8 cellular contexts compared by ENCODE assay signal in the genomic region with DNA sequence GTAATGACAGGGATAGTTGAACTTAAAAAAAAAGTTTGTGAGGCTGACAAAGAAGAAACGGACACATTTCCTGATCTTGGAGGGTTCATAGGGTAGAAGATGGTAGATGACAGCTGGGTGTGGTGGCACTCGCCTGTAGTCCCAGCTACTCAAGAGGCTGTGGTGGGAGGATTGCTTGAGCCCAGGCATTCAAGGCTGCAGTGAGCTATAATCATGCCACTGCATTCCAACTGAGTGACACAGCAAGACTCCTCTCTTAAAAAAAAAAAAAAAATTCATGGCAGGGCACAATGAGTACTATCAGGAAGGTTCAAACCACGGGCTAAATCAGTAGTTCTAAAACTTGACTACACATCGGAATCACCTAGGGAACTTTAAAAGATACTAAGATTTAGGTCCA. TPM values are rescaled to one million over a fixed set of nuclear protein-coding genes. Genes with fewer than 3 reads are reported as not detected.
DNase-seq lines count a peak whose midpoint lies in the region; ATAC-seq and TF ChIP-seq lines count a peak whose summit lies in the region.

No MANE protein-coding gene starts in this region.

- H3K9me3 ChIP-seq in ES-I3 (ENCODE audit: control insufficient read depth, insufficient read depth, low read length), result no peaks in the 10 kb centered on the region
- no peaks in the 10 kb centered on the region for H3K9me3 ChIP-seq in Panc1 (ENCODE audit: control insufficient read depth, insufficient read depth, low read depth, low read length)
- no peaks in the 10 kb centered on the region for H3K9me3 ChIP-seq in effector memory CD4-positive, alpha-beta T cell (ENCODE audit: control insufficient read depth, low read length)

- H3K27me3 ChIP-seq in Panc1 (ENCODE audit: control insufficient read depth, insufficient read depth, low read length), result no peaks in the 10 kb centered on the region
- H3K27me3 ChIP-seq in effector memory CD4-positive, alpha-beta T cell (replicated peaks; ENCODE audit: control insufficient read depth, insufficient read depth, low read length, poor library complexity, severe bottlenecking), result no peaks in the 10 kb centered on the region

- H3K4me1 Mint-ChIP-seq in naive B cell, result peaks cover 62 to 77% (median 64%) of the 10 kb centered on the region in 3 donors

- H3K27ac ChIP-seq in Panc1 (ENCODE audit: low read length), result peak overlapping the region; percentile 96
- H3K27ac ChIP-seq in effector memory CD4-positive, alpha-beta T cell (ENCODE audit: insufficient read depth, low read length, poor library complexity, severe bottlenecking), result peak overlapping the region; percentile 82

- POLR2A ChIA-PET in Panc1 (lab: Charles Lee), result interaction anchor here (0.6 to 0.7 kb wide), 2 partner anchors 21 to 86 kb away, joined by 3 to 5 read pairs; no protein-coding TSS in a partner anchor

- H3K36me3 ChIP-seq in ES-I3 (ENCODE audit: insufficient read depth, low read length) (no peaks in the 10 kb centered on the region), Panc1 (ENCODE audit: control insufficient read depth, insufficient read depth, low read length) (no peaks in the 10 kb centered on the region; the same call in 1 of the 2 replicates)
- no peaks in the 10 kb centered on the region for H3K36me3 ChIP-seq in effector memory CD4-positive, alpha-beta T cell (ENCODE audit: control insufficient read depth, insufficient read depth, low read length)

- H3K4me3 Mint-ChIP-seq in naive B cell, result peak overlapping the region; percentile 79 to 99 (median 89)

- CTCF ChIA-PET in Panc1 (lab: Charles Lee), result interaction anchor here (0.7 to 1.1 kb wide), 3 partner anchors 22 to 41 kb away, joined by 3 to 4 read pairs (median 3); no protein-coding TSS in a partner anchor

- H3K27ac Mint-ChIP-seq in naive B cell, result peak overlapping the region in 5 of 6 donors; percentile 55 to 99 (median 97)

- H3K36me3 Mint-ChIP-seq in naive B cell, result no peaks in the 10 kb centered on the region

- no TSS peak for BruUV-seq in Panc1 (replicated peaks; lab: Mats Ljungman, UMichigan)

- peak overlapping the region; percentile 71 to 75 for H3K4me3 ChIP-seq in Panc1 (ENCODE audit: low read depth in 2 of 2, low read length in 2 of 2)
- peak overlapping the region; percentile 70 for H3K4me3 ChIP-seq in effector memory CD4-positive, alpha-beta T cell (ENCODE audit: insufficient read depth, low read depth, low read length, poor library complexity, severe bottlenecking)

- no peaks in the 10 kb centered on the region for H3K9me3 Mint-ChIP-seq in naive B cell

- H3K4me1 ChIP-seq in ES-I3 (ENCODE audit: insufficient read depth, low read length), result peaks cover 11% of the 10 kb centered on the region
- H3K4me1 ChIP-seq in Panc1 (ENCODE audit: control insufficient read depth, insufficient read depth, low read length), result peaks cover 13% of the 10 kb centered on the region
- H3K4me1 ChIP-seq in effector memory CD4-positive, alpha-beta T cell (ENCODE audit: control insufficient read depth, insufficient read depth, low read length, poor library complexity, severe bottlenecking), result peaks cover 28% of the 10 kb centered on the region

- no peak for DNase-seq in Panc1 (ENCODE audit: low read depth, low spot score)
- no peak for DNase-seq in effector memory CD4-positive, alpha-beta T cell
- no peak for DNase-seq in naive B cell
- no peak for DNase-seq in COR-L47 (lab: John Stamatoyannopoulos, UW)
- DNase-seq in D341Med (ENCODE audit: low spot score), result no peak
- no peak for DNase-seq in iPS-NIHi7 (ENCODE audit: extremely low spot score)

- in situ Hi-C loops in Panc1 (cut with HindIII; ENCODE audit: low pct_unique_long_range_greater_than_20kb, low sequenced_read_pairs), result no loop called here

- peak; percentile 24 for ATAC-seq in Panc1
- no peak for ATAC-seq in naive B cell (ENCODE audit: low read depth in 2 of 2)
- ATAC-seq in GM21360 (IDR thresholded peaks at IDR 0.05; ENCODE audit: unreplicated experiment), result no peak

- H3K9ac ChIP-seq in ES-I3 (ENCODE audit: low read depth, low read length), result peak overlapping the region; percentile 87; the same call in 1 of the 2 replicates

- TF ChIP-seq CTCF in Panc1 (IDR thresholded peaks at IDR 0.05), result no peak

- intact Hi-C loops in Panc1 (cut with micrococcal nuclease; ENCODE audit: unreplicated experiment), result no loop called here

- no peaks in the 10 kb centered on the region for H3K27me3 Mint-ChIP-seq in naive B cell

RNA-seq across cellular contexts. Expression of a gene that starts 2.0 kb away (rescaled TPM):
- 33.9 TPM for total RNA-seq in Panc1 (2021; ENCODE audit: unreplicated experiment)
- polyA plus RNA-seq in Panc1 (2012; ENCODE audit: insufficient read length), result 27.7 TPM
- polyA plus RNA-seq in naive B cell (ENCODE audit: low read depth in 6 of 6), result 1 to 10 TPM; 3.6 to 6.3 (median 4.4) TPM

RNA-seq across cellular contexts. Expression of a gene that starts 44.4 kb away (rescaled TPM):
- 191 TPM for total RNA-seq in Panc1 (2021; ENCODE audit: unreplicated experiment)
- 134 TPM for polyA plus RNA-seq in Panc1 (2012; ENCODE audit: insufficient read length)
- 1,000 to 10,000 TPM; 3,795 to 6,657 (median 6,196) TPM for polyA plus RNA-seq in naive B cell (ENCODE audit: low read depth in 6 of 6)
